1 cellular context compared by ENCODE assay signal in the genomic region with DNA sequence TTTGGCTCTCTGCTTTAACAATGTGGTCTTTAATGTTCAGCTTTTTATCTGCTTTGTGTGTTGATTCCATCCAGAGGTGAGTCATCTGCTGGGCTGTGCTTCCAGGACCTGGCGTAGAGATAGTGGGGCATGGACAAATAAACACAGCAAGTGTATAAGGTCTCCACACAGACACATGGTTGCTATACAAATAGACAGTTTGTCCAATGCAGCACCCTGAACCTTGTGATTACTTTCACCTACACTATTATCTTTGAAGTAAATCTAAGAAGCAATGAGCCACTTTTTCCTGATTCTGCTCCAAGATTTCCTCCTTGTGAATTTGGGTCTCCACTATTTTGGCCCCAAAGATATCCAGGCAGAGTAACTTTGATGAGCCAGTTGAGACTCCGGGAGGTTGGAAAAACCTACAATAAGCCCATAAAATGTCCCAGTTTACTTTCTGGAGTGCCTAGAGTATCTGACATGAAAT.
TF ChIP-seq lines count a peak whose summit lies in the region.

No MANE protein-coding gene starts in this region.

TF ChIP-seq in GM23338, 12 proteins besides CTCF, POLR2A, EP300 and RAD21:
- TF ChIP-seq, protein P1, sequence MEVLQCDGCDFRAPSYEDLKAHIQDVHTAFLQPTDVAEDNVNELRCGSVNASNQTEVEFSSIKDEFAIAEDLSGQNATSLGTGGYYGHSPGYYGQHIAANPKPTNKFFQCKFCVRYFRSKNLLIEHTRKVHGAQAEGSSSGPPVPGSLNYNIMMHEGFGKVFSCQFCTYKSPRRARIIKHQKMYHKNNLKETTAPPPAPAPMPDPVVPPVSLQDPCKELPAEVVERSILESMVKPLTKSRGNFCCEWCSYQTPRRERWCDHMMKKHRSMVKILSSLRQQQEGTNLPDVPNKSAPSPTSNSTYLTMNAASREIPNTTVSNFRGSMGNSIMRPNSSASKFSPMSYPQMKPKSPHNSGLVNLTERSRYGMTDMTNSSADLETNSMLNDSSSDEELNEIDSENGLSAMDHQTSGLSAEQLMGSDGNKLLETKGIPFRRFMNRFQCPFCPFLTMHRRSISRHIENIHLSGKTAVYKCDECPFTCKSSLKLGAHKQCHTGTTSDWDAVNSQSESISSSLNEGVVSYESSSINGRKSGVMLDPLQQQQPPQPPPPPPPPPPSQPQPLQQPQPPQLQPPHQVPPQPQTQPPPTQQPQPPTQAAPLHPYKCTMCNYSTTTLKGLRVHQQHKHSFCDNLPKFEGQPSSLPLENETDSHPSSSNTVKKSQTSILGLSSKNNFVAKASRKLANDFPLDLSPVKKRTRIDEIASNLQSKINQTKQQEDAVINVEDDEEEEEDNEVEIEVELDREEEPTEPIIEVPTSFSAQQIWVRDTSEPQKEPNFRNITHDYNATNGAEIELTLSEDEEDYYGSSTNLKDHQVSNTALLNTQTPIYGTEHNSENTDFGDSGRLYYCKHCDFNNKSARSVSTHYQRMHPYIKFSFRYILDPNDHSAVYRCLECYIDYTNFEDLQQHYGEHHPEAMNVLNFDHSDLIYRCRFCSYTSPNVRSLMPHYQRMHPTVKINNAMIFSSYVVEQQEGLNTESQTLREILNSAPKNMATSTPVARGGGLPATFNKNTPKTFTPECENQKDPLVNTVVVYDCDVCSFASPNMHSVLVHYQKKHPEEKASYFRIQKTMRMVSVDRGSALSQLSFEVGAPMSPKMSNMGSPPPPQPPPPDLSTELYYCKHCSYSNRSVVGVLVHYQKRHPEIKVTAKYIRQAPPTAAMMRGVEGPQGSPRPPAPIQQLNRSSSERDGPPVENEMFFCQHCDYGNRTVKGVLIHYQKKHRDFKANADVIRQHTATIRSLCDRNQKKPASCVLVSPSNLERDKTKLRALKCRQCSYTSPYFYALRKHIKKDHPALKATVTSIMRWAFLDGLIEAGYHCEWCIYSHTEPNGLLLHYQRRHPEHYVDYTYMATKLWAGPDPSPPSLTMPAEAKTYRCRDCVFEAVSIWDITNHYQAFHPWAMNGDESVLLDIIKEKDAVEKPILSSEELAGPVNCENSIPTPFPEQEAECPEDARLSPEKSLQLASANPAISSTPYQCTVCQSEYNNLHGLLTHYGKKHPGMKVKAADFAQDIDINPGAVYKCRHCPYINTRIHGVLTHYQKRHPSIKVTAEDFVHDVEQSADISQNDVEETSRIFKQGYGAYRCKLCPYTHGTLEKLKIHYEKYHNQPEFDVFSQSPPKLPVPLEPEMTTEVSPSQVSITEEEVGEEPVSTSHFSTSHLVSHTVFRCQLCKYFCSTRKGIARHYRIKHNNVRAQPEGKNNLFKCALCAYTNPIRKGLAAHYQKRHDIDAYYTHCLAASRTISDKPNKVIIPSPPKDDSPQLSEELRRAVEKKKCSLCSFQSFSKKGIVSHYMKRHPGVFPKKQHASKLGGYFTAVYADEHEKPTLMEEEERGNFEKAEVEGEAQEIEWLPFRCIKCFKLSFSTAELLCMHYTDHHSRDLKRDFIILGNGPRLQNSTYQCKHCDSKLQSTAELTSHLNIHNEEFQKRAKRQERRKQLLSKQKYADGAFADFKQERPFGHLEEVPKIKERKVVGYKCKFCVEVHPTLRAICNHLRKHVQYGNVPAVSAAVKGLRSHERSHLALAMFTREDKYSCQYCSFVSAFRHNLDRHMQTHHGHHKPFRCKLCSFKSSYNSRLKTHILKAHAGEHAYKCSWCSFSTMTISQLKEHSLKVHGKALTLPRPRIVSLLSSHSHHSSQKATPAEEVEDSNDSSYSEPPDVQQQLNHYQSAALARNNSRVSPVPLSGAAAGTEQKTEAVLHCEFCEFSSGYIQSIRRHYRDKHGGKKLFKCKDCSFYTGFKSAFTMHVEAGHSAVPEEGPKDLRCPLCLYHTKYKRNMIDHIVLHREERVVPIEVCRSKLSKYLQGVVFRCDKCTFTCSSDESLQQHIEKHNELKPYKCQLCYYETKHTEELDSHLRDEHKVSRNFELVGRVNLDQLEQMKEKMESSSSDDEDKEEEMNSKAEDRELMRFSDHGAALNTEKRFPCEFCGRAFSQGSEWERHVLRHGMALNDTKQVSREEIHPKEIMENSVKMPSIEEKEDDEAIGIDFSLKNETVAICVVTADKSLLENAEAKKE (CRISPR knock-in tag; IDR thresholded peaks at IDR 0.05): no peak
- TF ChIP-seq EZH2 (IDR thresholded peaks at IDR 0.05; ENCODE audit: low read depth, unreplicated experiment): no peak
- TF ChIP-seq CREB1 (CRISPR knock-in tag; IDR thresholded peaks at IDR 0.05; ENCODE audit: low read depth): no peak
- TF ChIP-seq, protein P2, sequence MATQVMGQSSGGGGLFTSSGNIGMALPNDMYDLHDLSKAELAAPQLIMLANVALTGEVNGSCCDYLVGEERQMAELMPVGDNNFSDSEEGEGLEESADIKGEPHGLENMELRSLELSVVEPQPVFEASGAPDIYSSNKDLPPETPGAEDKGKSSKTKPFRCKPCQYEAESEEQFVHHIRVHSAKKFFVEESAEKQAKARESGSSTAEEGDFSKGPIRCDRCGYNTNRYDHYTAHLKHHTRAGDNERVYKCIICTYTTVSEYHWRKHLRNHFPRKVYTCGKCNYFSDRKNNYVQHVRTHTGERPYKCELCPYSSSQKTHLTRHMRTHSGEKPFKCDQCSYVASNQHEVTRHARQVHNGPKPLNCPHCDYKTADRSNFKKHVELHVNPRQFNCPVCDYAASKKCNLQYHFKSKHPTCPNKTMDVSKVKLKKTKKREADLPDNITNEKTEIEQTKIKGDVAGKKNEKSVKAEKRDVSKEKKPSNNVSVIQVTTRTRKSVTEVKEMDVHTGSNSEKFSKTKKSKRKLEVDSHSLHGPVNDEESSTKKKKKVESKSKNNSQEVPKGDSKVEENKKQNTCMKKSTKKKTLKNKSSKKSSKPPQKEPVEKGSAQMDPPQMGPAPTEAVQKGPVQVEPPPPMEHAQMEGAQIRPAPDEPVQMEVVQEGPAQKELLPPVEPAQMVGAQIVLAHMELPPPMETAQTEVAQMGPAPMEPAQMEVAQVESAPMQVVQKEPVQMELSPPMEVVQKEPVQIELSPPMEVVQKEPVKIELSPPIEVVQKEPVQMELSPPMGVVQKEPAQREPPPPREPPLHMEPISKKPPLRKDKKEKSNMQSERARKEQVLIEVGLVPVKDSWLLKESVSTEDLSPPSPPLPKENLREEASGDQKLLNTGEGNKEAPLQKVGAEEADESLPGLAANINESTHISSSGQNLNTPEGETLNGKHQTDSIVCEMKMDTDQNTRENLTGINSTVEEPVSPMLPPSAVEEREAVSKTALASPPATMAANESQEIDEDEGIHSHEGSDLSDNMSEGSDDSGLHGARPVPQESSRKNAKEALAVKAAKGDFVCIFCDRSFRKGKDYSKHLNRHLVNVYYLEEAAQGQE (IDR thresholded peaks at IDR 0.05; ENCODE audit: unreplicated experiment): no peak
- no peak for TF ChIP-seq POLR2AphosphoS5 (IDR thresholded peaks at IDR 0.05; ENCODE audit: low read depth)
- TF ChIP-seq JUNB (IDR thresholded peaks at IDR 0.05; ENCODE audit: unreplicated experiment): no peak
- TF ChIP-seq, protein P3, sequence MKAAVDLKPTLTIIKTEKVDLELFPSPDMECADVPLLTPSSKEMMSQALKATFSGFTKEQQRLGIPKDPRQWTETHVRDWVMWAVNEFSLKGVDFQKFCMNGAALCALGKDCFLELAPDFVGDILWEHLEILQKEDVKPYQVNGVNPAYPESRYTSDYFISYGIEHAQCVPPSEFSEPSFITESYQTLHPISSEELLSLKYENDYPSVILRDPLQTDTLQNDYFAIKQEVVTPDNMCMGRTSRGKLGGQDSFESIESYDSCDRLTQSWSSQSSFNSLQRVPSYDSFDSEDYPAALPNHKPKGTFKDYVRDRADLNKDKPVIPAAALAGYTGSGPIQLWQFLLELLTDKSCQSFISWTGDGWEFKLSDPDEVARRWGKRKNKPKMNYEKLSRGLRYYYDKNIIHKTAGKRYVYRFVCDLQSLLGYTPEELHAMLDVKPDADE (IDR thresholded peaks at IDR 0.05): no peak
- TF ChIP-seq EZH2phosphoT487 (IDR thresholded peaks at IDR 0.05; ENCODE audit: unreplicated experiment): no peak
- TF ChIP-seq NANOG (IDR thresholded peaks at IDR 0.05; ENCODE audit: borderline replicate concordance): no peak
- no peak for TF ChIP-seq ZNF114 (CRISPR knock-in tag; IDR thresholded peaks at IDR 0.05)
- no peak for TF ChIP-seq STAT1 (IDR thresholded peaks at IDR 0.05; ENCODE audit: unreplicated experiment)
- no peak for TF ChIP-seq ZNF331 (CRISPR knock-in tag; IDR thresholded peaks at IDR 0.05; ENCODE audit: low read depth)
